ENCODE assay signal across 20 cellular contexts in genomic region chr7:21587139-21587773, GRCh38. TPM values are rescaled to one million over a fixed set of nuclear protein-coding genes. Genes with fewer than 3 reads are reported as not detected.
"Had no signal": no experiment of that assay in that cellular context is flagged by ENCODE, and none has a peak within 500 bp of the region (broad histone marks: within the 10 kb centered on the region; RNA-seq: fewer than 3 reads in every experiment).

No MANE protein-coding gene starts in this region.

- H3K4me1 Mint-ChIP-seq: nephron had no signal

- H3K9me3 ChIP-seq: ascending aorta, prostate gland, suprapubic skin had no signal

- H3K27me3 ChIP-seq: ascending aorta, dorsolateral prefrontal cortex, suprapubic skin had no signal

- H3K4me3 Mint-ChIP-seq: activated naive CD8-positive, alpha-beta T cell treated with anti-CD3 and anti-CD28 coated beads, Interleukin-2, amount 50 U/mL, for 24 hours; nephron; stimulated activated naive CD8-positive, alpha-beta T cell treated with anti-CD3 and anti-CD28 coated beads, Interleukin-15, Interleukin-2, amounts not matched to agents 100 ng/mL and 50 ng/mL, for 24 hours; type B pancreatic cell had no signal

- H3K27ac Mint-ChIP-seq: activated naive CD8-positive, alpha-beta T cell treated with anti-CD3 and anti-CD28 coated beads, Interleukin-2, amount 50 U/mL, for 24 hours; nephron; stimulated activated naive CD8-positive, alpha-beta T cell treated with anti-CD3 and anti-CD28 coated beads, Interleukin-15, Interleukin-2, amounts not matched to agents 100 ng/mL and 50 ng/mL, for 24 hours; type B pancreatic cell had no signal

- H3K27me3 Mint-ChIP-seq: stimulated activated naive CD8-positive, alpha-beta T cell treated with anti-CD3 and anti-CD28 coated beads, Interleukin-15, Interleukin-2, amounts not matched to agents 100 ng/mL and 50 ng/mL, for 24 hours; type B pancreatic cell had no signal

- H3K4me1 ChIP-seq: ascending aorta, prostate gland, suprapubic skin had no signal

- ATAC-seq: activated naive CD8-positive, alpha-beta T cell treated with anti-CD3 and anti-CD28 coated beads, Interleukin-2, amount 50 U/mL, for 24 hours; right cardiac atrium had no signal

- H3K9me3 Mint-ChIP-seq: stimulated activated naive CD8-positive, alpha-beta T cell treated with anti-CD3 and anti-CD28 coated beads, Interleukin-15, Interleukin-2, amounts not matched to agents 100 ng/mL and 50 ng/mL, for 24 hours; type B pancreatic cell had no signal

- H3K27ac ChIP-seq: ascending aorta, prostate gland, skin epidermis, suprapubic skin had no signal

- H3K36me3 ChIP-seq: ascending aorta, prostate gland, suprapubic skin had no signal

- DNase-seq: activated CD4-positive, alpha-beta T cell treated with anti-CD3 and anti-CD28 coated beads, Interleukin-2, amount 50 U/mL, for 1 hour; activated naive CD4-positive, alpha-beta T cell; activated naive CD8-positive, alpha-beta T cell treated with anti-CD3 and anti-CD28 coated beads, Interleukin-2, amount 50 U/mL, for 24 hours; activated T-cell treated with anti-CD3 and anti-CD28 coated beads for 4 hours; dorsolateral prefrontal cortex; hypothalamus; kidney glomerular epithelial cell; mesenchymal stem cell; right cardiac atrium; stimulated activated CD4-positive, alpha-beta T cell treated with anti-CD3 and anti-CD28 coated beads, Interleukin-4, amount 100 ng/mL, for 4 hours; stimulated activated CD8-positive, alpha-beta memory T cell treated with anti-CD3 and anti-CD28 coated beads, Interleukin-4, amount 100 ng/mL, for 48 hours; SW 1271 had no signal

- H3K4me3 ChIP-seq: ascending aorta, dorsolateral prefrontal cortex, prostate gland, skin epidermis, suprapubic skin had no signal

RNA-seq across cellular contexts. Expression of gene DNAH11, which starts 44.4 kb away (rescaled TPM):
- total RNA-seq: activated CD8-positive, alpha-beta memory T cell treated with anti-CD3 and anti-CD28 coated beads for 36 hours had no signal
